Comparison of ENCODE assay signal across 13 cellular contexts in genomic region chr14:99247772-99248171, GRCh38. TPM values are rescaled to one million over a fixed set of nuclear protein-coding genes. Genes with fewer than 3 reads are reported as not detected.
A peak's percentile ranks its signal among the peaks of the same experiment; 100 is the strongest.
DNase-seq lines count a peak whose midpoint lies in the region; ATAC-seq lines count a peak whose summit lies in the region.
"Had no signal": no experiment of that assay in that cellular context is flagged by ENCODE, and none has a peak within 500 bp of the region (broad histone marks: within the 10 kb centered on the region; RNA-seq: fewer than 3 reads in every experiment).

No MANE protein-coding gene starts in this region.

- H3K9ac ChIP-seq in mesendoderm (ENCODE audit: low read length), result peak overlapping the region; percentile 22

- H2AK5ac ChIP-seq in mesendoderm (ENCODE audit: low read length), result no peak overlapping the region

- H3K79me2 ChIP-seq in mesendoderm (ENCODE audit: control insufficient read depth, insufficient read depth, low read length), result peaks cover 45% of the 10 kb centered on the region
- H3K79me2 ChIP-seq: hepatocyte had no signal

- ATAC-seq in stimulated activated naive CD8-positive, alpha-beta T cell treated with anti-CD3 and anti-CD28 coated beads, Interleukin-15, Interleukin-2, amounts not matched to agents 100 U/mL and 50 U/mL, for 24 hours, result no peak
- ATAC-seq in HG02623 (IDR thresholded peaks at IDR 0.05; ENCODE audit: unreplicated experiment), result no peak
- no peak for ATAC-seq in HG02588 (IDR thresholded peaks at IDR 0.05; ENCODE audit: unreplicated experiment)

- H3K18ac ChIP-seq in mesendoderm (ENCODE audit: low read length), result no peak overlapping the region

- H3K36me3 ChIP-seq in mesendoderm (ENCODE audit: control insufficient read depth, insufficient read depth, low read length), result no peaks in the 10 kb centered on the region
- H3K36me3 ChIP-seq: stomach had no signal

- H3K4me1 Mint-ChIP-seq in stimulated activated naive CD8-positive, alpha-beta T cell treated with anti-CD3 and anti-CD28 coated beads, Interleukin-15, Interleukin-2, amounts not matched to agents 100 ng/mL and 50 ng/mL, for 24 hours (ENCODE audit: low read depth), result peaks cover 91% of the 10 kb centered on the region
- H3K4me1 Mint-ChIP-seq in activated T-helper 1 cell treated with anti-CD3 and anti-CD28 coated beads, Interleukin-12 subunit alpha, Interleukin-12 subunit beta, Interleukin-2, Interleukin-4 antibody, amounts not matched to agents 30 ng/mL and 10 ng/mL and 1 ng/mL, durations not matched to agents 14 hours and 24 hours and 36 hours (ENCODE audit: low read depth), result peaks cover 87% of the 10 kb centered on the region

- H3K4ac ChIP-seq in mesendoderm (ENCODE audit: low read depth, low read length), result no peak overlapping the region

- no peaks in the 10 kb centered on the region for H3K27me3 ChIP-seq in mesendoderm (ENCODE audit: insufficient read depth, low read length, poor library complexity)

- peaks cover 22% of the 10 kb centered on the region for H3K79me1 ChIP-seq in mesendoderm (ENCODE audit: low read length)

- H3K23ac ChIP-seq in mesendoderm (ENCODE audit: low read length), result no peak overlapping the region

- in situ Hi-C loops in ACHN (cut with HindIII; ENCODE audit: low pct_ligation_motif_present, low pct_unique_long_range_greater_than_20kb, low sequenced_read_pairs), result no loop called here

- intact Hi-C loops in activated T-helper 1 cell treated with anti-CD3 and anti-CD28 coated beads, Interleukin-12 subunit alpha, Interleukin-12 subunit beta, Interleukin-2, Interleukin-4 antibody, amounts not matched to agents 30 ng/mL and 10 ng/mL and 1 ng/mL, durations not matched to agents 14 hours and 24 hours and 36 hours (cut with micrococcal nuclease), result loop anchor here (1.0 to 10.0 kb wide), 3 partner anchors 8 to 817 kb away; partner anchors contain the start of gene EVL

- H2BK120ac ChIP-seq in mesendoderm (ENCODE audit: low read depth, low read length), result no peak overlapping the region

- H3K27ac ChIP-seq in mesendoderm (ENCODE audit: low read depth, low read length), result no peak overlapping the region
- H3K27ac ChIP-seq: hepatocyte had no signal

- H3K4me3 ChIP-seq in mesendoderm (ENCODE audit: low read length), result no peak overlapping the region
- H3K4me3 ChIP-seq: hepatocyte, stomach had no signal

- no peak overlapping the region for H2BK15ac ChIP-seq in mesendoderm (replicated peaks; ENCODE audit: low read depth)

- H3K56ac ChIP-seq in mesendoderm (ENCODE audit: low read length), result no peak overlapping the region

- no peaks in the 10 kb centered on the region for H3K9me3 Mint-ChIP-seq in stimulated activated naive CD8-positive, alpha-beta T cell treated with anti-CD3 and anti-CD28 coated beads, Interleukin-15, Interleukin-2, amounts not matched to agents 100 ng/mL and 50 ng/mL, for 24 hours
- no peaks in the 10 kb centered on the region for H3K9me3 Mint-ChIP-seq in activated T-helper 1 cell treated with anti-CD3 and anti-CD28 coated beads, Interleukin-12 subunit alpha, Interleukin-12 subunit beta, Interleukin-2, Interleukin-4 antibody, amounts not matched to agents 30 ng/mL and 10 ng/mL and 1 ng/mL, durations not matched to agents 14 hours and 24 hours and 36 hours

- peak overlapping the region; percentile 78 for H3K4me3 Mint-ChIP-seq in stimulated activated naive CD8-positive, alpha-beta T cell treated with anti-CD3 and anti-CD28 coated beads, Interleukin-15, Interleukin-2, amounts not matched to agents 100 ng/mL and 50 ng/mL, for 24 hours
- peak overlapping the region; percentile 84 for H3K4me3 Mint-ChIP-seq in activated T-helper 1 cell treated with anti-CD3 and anti-CD28 coated beads, Interleukin-12 subunit alpha, Interleukin-12 subunit beta, Interleukin-2, Interleukin-4 antibody, amounts not matched to agents 30 ng/mL and 10 ng/mL and 1 ng/mL, durations not matched to agents 14 hours and 24 hours and 36 hours

- peak overlapping the region; percentile 96 for H3K27ac Mint-ChIP-seq in stimulated activated naive CD8-positive, alpha-beta T cell treated with anti-CD3 and anti-CD28 coated beads, Interleukin-15, Interleukin-2, amounts not matched to agents 100 ng/mL and 50 ng/mL, for 24 hours
- H3K27ac Mint-ChIP-seq in activated T-helper 1 cell treated with anti-CD3 and anti-CD28 coated beads, Interleukin-12 subunit alpha, Interleukin-12 subunit beta, Interleukin-2, Interleukin-4 antibody, amounts not matched to agents 30 ng/mL and 10 ng/mL and 1 ng/mL, durations not matched to agents 14 hours and 24 hours and 36 hours, result peak overlapping the region; percentile 92

- H3K27me3 Mint-ChIP-seq in stimulated activated naive CD8-positive, alpha-beta T cell treated with anti-CD3 and anti-CD28 coated beads, Interleukin-15, Interleukin-2, amounts not matched to agents 100 ng/mL and 50 ng/mL, for 24 hours, result no peaks in the 10 kb centered on the region
- H3K27me3 Mint-ChIP-seq in activated T-helper 1 cell treated with anti-CD3 and anti-CD28 coated beads, Interleukin-12 subunit alpha, Interleukin-12 subunit beta, Interleukin-2, Interleukin-4 antibody, amounts not matched to agents 30 ng/mL and 10 ng/mL and 1 ng/mL, durations not matched to agents 14 hours and 24 hours and 36 hours (ENCODE audit: insufficient read depth), result no peaks in the 10 kb centered on the region

- H4K8ac ChIP-seq in mesendoderm (ENCODE audit: low read depth, low read length), result no peak overlapping the region

- DNase-seq in stimulated activated naive CD8-positive, alpha-beta T cell treated with anti-CD3 and anti-CD28 coated beads, Interleukin-15, Interleukin-2, amounts not matched to agents 100 U/mL and 50 U/mL, for 24 hours, result no peak
- no peak for DNase-seq in activated T-helper 1 cell treated with anti-CD3 and anti-CD28 coated beads, Interleukin-12 subunit alpha, Interleukin-12 subunit beta, Interleukin-2, Interleukin-4 antibody, amounts not matched to agents 30 ng/mL and 10 ng/mL and 1 ng/mL, durations not matched to agents 14 hours and 24 hours and 36 hours (ENCODE audit: low spot score)
- DNase-seq in mesendoderm (no peak), NCI-H748 (lab: John Stamatoyannopoulos, UW; ENCODE audit: unreplicated experiment) (no peak), ACHN (no peak)
- DNase-seq: activated CD4-positive, alpha-beta T cell treated with anti-CD3 and anti-CD28 coated beads for 4 hours; activated gamma-delta T cell; NCI-H1417 treated with DMSO at 0.1 percent for 48 hours; stomach had no signal

- WGBS in mesendoderm (ENCODE audit: extremely low coverage, insufficient coverage, low lambda C conversion rate), result no CpG with 5 or more reads among the region's 6 CpGs

- H2BK5ac ChIP-seq in mesendoderm (ENCODE audit: low read length), result no peak overlapping the region

- peaks cover 31% of the 10 kb centered on the region for H3K36me3 Mint-ChIP-seq in stimulated activated naive CD8-positive, alpha-beta T cell treated with anti-CD3 and anti-CD28 coated beads, Interleukin-15, Interleukin-2, amounts not matched to agents 100 ng/mL and 50 ng/mL, for 24 hours (ENCODE audit: low read depth)
- H3K36me3 Mint-ChIP-seq in activated T-helper 1 cell treated with anti-CD3 and anti-CD28 coated beads, Interleukin-12 subunit alpha, Interleukin-12 subunit beta, Interleukin-2, Interleukin-4 antibody, amounts not matched to agents 30 ng/mL and 10 ng/mL and 1 ng/mL, durations not matched to agents 14 hours and 24 hours and 36 hours (ENCODE audit: low read depth), result peaks cover 17% of the 10 kb centered on the region

- H4K5ac ChIP-seq in mesendoderm (ENCODE audit: low read length), result no peak overlapping the region

- H3K4me1 ChIP-seq in mesendoderm (ENCODE audit: control insufficient read depth, low read depth, low read length), result peaks cover 19% of the 10 kb centered on the region

- no peak overlapping the region for H3K4me2 ChIP-seq in mesendoderm (ENCODE audit: low read length)

RNA-seq across cellular contexts. Expression of gene BCL11B, which starts 24.2 kb away (rescaled TPM):
- 43.5 and 45.4 TPM in 2 replicates for total RNA-seq in activated T-helper 1 cell treated with anti-CD3 and anti-CD28 coated beads, Interleukin-12 subunit alpha, Interleukin-12 subunit beta, Interleukin-2, Interleukin-4 antibody, amounts not matched to agents 30 ng/mL and 10 ng/mL and 1 ng/mL, durations not matched to agents 14 hours and 24 hours and 36 hours
- 2.8 TPM for polyA plus RNA-seq in mesendoderm (2013, experiment 1 of 2)
- polyA plus RNA-seq in mesendoderm (2013, experiment 2 of 2), result 2.5 TPM
